ENCODE assay signal across 10 cellular contexts in genomic region chr6:117484052-117484646, GRCh38. TPM values are rescaled to one million over a fixed set of nuclear protein-coding genes. Genes with fewer than 3 reads are reported as not detected.
DNase-seq lines count a peak whose midpoint lies in the region; ATAC-seq, FAIRE-seq and TF ChIP-seq lines count a peak whose summit lies in the region.
"Had no signal": no experiment of that assay in that cellular context is flagged by ENCODE, and none has a peak within 500 bp of the region (broad histone marks: within the 10 kb centered on the region; RNA-seq: fewer than 3 reads in every experiment).

No MANE protein-coding gene starts in this region.

- H3K27me3 ChIP-seq in thoracic aorta (replicated peaks; ENCODE audit: insufficient read depth) = no peaks in the 10 kb centered on the region

- H3K27ac ChIP-seq in kidney (ENCODE audit: low read depth in 2 of 2, low read length in 2 of 2) = no peak overlapping the region
- H3K27ac ChIP-seq in thoracic aorta = peak overlapping the region; percentile 90 to 96

- peak overlapping the region in 1 of 2 donors; percentile 88 for H3K9ac ChIP-seq in kidney (ENCODE audit: low read length in 2 of 2)

- H3K9me3 ChIP-seq in kidney (ENCODE audit: control insufficient read depth in 1 of 2, low read length in 2 of 2) (no peaks in the 10 kb centered on the region), thoracic aorta (no peaks in the 10 kb centered on the region)

- peaks cover 0 to 10% of the 10 kb centered on the region in 2 donors for H3K4me1 ChIP-seq in kidney (ENCODE audit: control insufficient read depth in 1 of 2, insufficient read depth in 1 of 2, low read depth in 1 of 2, low read length in 2 of 2)
- peaks cover 13 to 19% of the 10 kb centered on the region in 2 donors for H3K4me1 ChIP-seq in thoracic aorta (ENCODE audit: control insufficient read depth in 1 of 2, low read depth in 2 of 2)

- no peaks in the 10 kb centered on the region for H3K9me3 Mint-ChIP-seq in activated CD4-positive, alpha-beta T cell treated with anti-CD3 and anti-CD28 coated beads, Interleukin-2, amount 10 ng/mL, durations not matched to agents 7 days and 5 days
- no peaks in the 10 kb centered on the region for H3K9me3 Mint-ChIP-seq in activated CD4-positive, alpha-beta T cell treated with anti-CD3 and anti-CD28 coated beads for 36 hours (ENCODE audit: low read depth)
- no peaks in the 10 kb centered on the region for H3K9me3 Mint-ChIP-seq in activated naive CD8-positive, alpha-beta T cell treated with anti-CD3 and anti-CD28 coated beads, Interleukin-2, amount 10 ng/mL, durations not matched to agents 7 days and 5 days
- H3K9me3 Mint-ChIP-seq: activated B cell treated with CpG ODN at 0.5 μM for 24 hours had no signal

- H3K27me3 Mint-ChIP-seq in activated CD4-positive, alpha-beta T cell treated with anti-CD3 and anti-CD28 coated beads, Interleukin-2, amount 10 ng/mL, durations not matched to agents 7 days and 5 days = peaks cover 41% of the 10 kb centered on the region
- H3K27me3 Mint-ChIP-seq in activated CD4-positive, alpha-beta T cell treated with anti-CD3 and anti-CD28 coated beads for 36 hours = peaks cover 49% of the 10 kb centered on the region
- peaks cover 32% of the 10 kb centered on the region for H3K27me3 Mint-ChIP-seq in activated naive CD8-positive, alpha-beta T cell treated with anti-CD3 and anti-CD28 coated beads, Interleukin-2, amount 10 ng/mL, durations not matched to agents 7 days and 5 days

- H3K36me3 ChIP-seq in kidney (ENCODE audit: control insufficient read depth in 1 of 2, insufficient read depth in 2 of 2, low read length in 2 of 2) = no peaks in the 10 kb centered on the region
- no peaks in the 10 kb centered on the region for H3K36me3 ChIP-seq in thoracic aorta
- H3K36me3 ChIP-seq: BLaER1 treated with 17β-estradiol and CSF1 and Interleukin-3, amounts not matched to agents 10 nM and 100 nM had no signal

- H3K4me3 Mint-ChIP-seq in activated CD4-positive, alpha-beta T cell treated with anti-CD3 and anti-CD28 coated beads, Interleukin-2, amount 10 ng/mL, durations not matched to agents 7 days and 5 days = peak overlapping the region; percentile 78
- H3K4me3 Mint-ChIP-seq in activated CD4-positive, alpha-beta T cell treated with anti-CD3 and anti-CD28 coated beads for 36 hours = no peak overlapping the region
- peak overlapping the region; percentile 91 for H3K4me3 Mint-ChIP-seq in activated naive CD8-positive, alpha-beta T cell treated with anti-CD3 and anti-CD28 coated beads, Interleukin-2, amount 10 ng/mL, durations not matched to agents 7 days and 5 days

- DNase-seq in activated CD4-positive, alpha-beta T cell treated with anti-CD3 and anti-CD28 coated beads, Interleukin-2, amount 10 ng/mL, durations not matched to agents 7 days and 5 days = no peak
- no peak for DNase-seq in activated CD4-positive, alpha-beta T cell treated with anti-CD3 and anti-CD28 coated beads for 36 hours
- no peak for DNase-seq in activated naive CD8-positive, alpha-beta T cell treated with anti-CD3 and anti-CD28 coated beads, Interleukin-2, amount 10 ng/mL, durations not matched to agents 7 days and 5 days
- DNase-seq in kidney (no peak), thoracic aorta (ENCODE audit: low spot score) (no peak), SW480 (ENCODE audit: low spot score) (no peak)
- DNase-seq: activated B cell treated with CpG ODN at 0.5 μM for 24 hours had no signal

- POLR2A ChIA-PET in activated CD4-positive, alpha-beta T cell treated with anti-CD3 and anti-CD28 coated beads, Interleukin-2, amount 10 ng/mL, durations not matched to agents 7 days and 5 days (lab: Charles Lee) = no interaction called here
- POLR2A ChIA-PET in activated CD4-positive, alpha-beta T cell treated with anti-CD3 and anti-CD28 coated beads for 36 hours (lab: Charles Lee) = no interaction called here
- POLR2A ChIA-PET in activated naive CD8-positive, alpha-beta T cell treated with anti-CD3 and anti-CD28 coated beads, Interleukin-2, amount 10 ng/mL, durations not matched to agents 7 days and 5 days (lab: Charles Lee) = interaction anchor here (1.5 to 3.3 kb wide), 2 partner anchors 12 to 65 kb away, joined by 4 to 32 read pairs; no protein-coding TSS in a partner anchor

- H3K4me3 ChIP-seq in kidney (ENCODE audit: low read length in 2 of 2) (peak overlapping the region; percentile 61 to 66), thoracic aorta (peak overlapping the region; percentile 99)

- no peak overlapping the region for H3K27ac Mint-ChIP-seq in activated CD4-positive, alpha-beta T cell treated with anti-CD3 and anti-CD28 coated beads, Interleukin-2, amount 10 ng/mL, durations not matched to agents 7 days and 5 days
- no peak overlapping the region for H3K27ac Mint-ChIP-seq in activated CD4-positive, alpha-beta T cell treated with anti-CD3 and anti-CD28 coated beads for 36 hours
- H3K27ac Mint-ChIP-seq in activated naive CD8-positive, alpha-beta T cell treated with anti-CD3 and anti-CD28 coated beads, Interleukin-2, amount 10 ng/mL, durations not matched to agents 7 days and 5 days = no peak overlapping the region
- H3K27ac Mint-ChIP-seq: activated B cell treated with CpG ODN at 0.5 μM for 24 hours had no signal

- no peak for FAIRE-seq in kidney (lab: Jason Lieb, UNC)

- H3K4me1 Mint-ChIP-seq in activated CD4-positive, alpha-beta T cell treated with anti-CD3 and anti-CD28 coated beads, Interleukin-2, amount 10 ng/mL, durations not matched to agents 7 days and 5 days = peaks cover 20% of the 10 kb centered on the region
- peaks cover 15% of the 10 kb centered on the region for H3K4me1 Mint-ChIP-seq in activated CD4-positive, alpha-beta T cell treated with anti-CD3 and anti-CD28 coated beads for 36 hours
- H3K4me1 Mint-ChIP-seq in activated naive CD8-positive, alpha-beta T cell treated with anti-CD3 and anti-CD28 coated beads, Interleukin-2, amount 10 ng/mL, durations not matched to agents 7 days and 5 days = peaks cover 17% of the 10 kb centered on the region

- no peak for TF ChIP-seq CTCF in kidney (IDR thresholded peaks at IDR 0.05; ENCODE audit: borderline replicate concordance, extremely low read depth, insufficient read depth)
- TF ChIP-seq CTCF in thoracic aorta (IDR thresholded peaks at IDR 0.05) = no peak

- intact Hi-C loops in activated CD4-positive, alpha-beta T cell treated with anti-CD3 and anti-CD28 coated beads for 36 hours (cut with DNase I, micrococcal nuclease) = loop anchor here in 1 of 2 experiments (10.0 kb wide), 1 partner anchor 799 kb away; the partner anchor contains the start of gene KPNA5
- intact Hi-C loops in kidney (cut with DNase I) = no loop called here

- ATAC-seq in activated CD4-positive, alpha-beta T cell treated with anti-CD3 and anti-CD28 coated beads for 36 hours = no peak
- ATAC-seq in activated naive CD8-positive, alpha-beta T cell treated with anti-CD3 and anti-CD28 coated beads, Interleukin-2, amount 10 ng/mL, durations not matched to agents 7 days and 5 days (ENCODE audit: low read depth) = no peak
- ATAC-seq in thoracic aorta (ENCODE audit: insufficient number of reproducible peaks, low FRiP score, low read depth) = no peak
- ATAC-seq in GM19463 (IDR thresholded peaks at IDR 0.05; ENCODE audit: unreplicated experiment) = no peak
- ATAC-seq in GM21381 (IDR thresholded peaks at IDR 0.05; ENCODE audit: unreplicated experiment) = no peak

- H3K36me3 Mint-ChIP-seq in activated CD4-positive, alpha-beta T cell treated with anti-CD3 and anti-CD28 coated beads, Interleukin-2, amount 10 ng/mL, durations not matched to agents 7 days and 5 days (ENCODE audit: low read depth) = no peaks in the 10 kb centered on the region
- H3K36me3 Mint-ChIP-seq in activated CD4-positive, alpha-beta T cell treated with anti-CD3 and anti-CD28 coated beads for 36 hours (ENCODE audit: low read depth) = no peaks in the 10 kb centered on the region
- peaks cover 2% of the 10 kb centered on the region for H3K36me3 Mint-ChIP-seq in activated naive CD8-positive, alpha-beta T cell treated with anti-CD3 and anti-CD28 coated beads, Interleukin-2, amount 10 ng/mL, durations not matched to agents 7 days and 5 days

- CTCF ChIA-PET in activated CD4-positive, alpha-beta T cell treated with anti-CD3 and anti-CD28 coated beads, Interleukin-2, amount 10 ng/mL, durations not matched to agents 7 days and 5 days (lab: Charles Lee) = interaction anchor here (1.2 to 2.2 kb wide), 5 partner anchors 10 to 74 kb away, joined by 3 to 5 read pairs (median 3); no protein-coding TSS in a partner anchor
- CTCF ChIA-PET in activated CD4-positive, alpha-beta T cell treated with anti-CD3 and anti-CD28 coated beads for 36 hours (lab: Charles Lee) = interaction anchor here (0.6 to 0.9 kb wide), 3 partner anchors 22 to 179 kb away, joined by 3 to 4 read pairs (median 3); no protein-coding TSS in a partner anchor

RNA-seq across cellular contexts. Expression of gene DCBLD1, which starts 1.7 kb away (rescaled TPM):
- 1 to 10 TPM; 3.7 to 5.1 TPM for total RNA-seq in activated CD4-positive, alpha-beta T cell treated with anti-CD3 and anti-CD28 coated beads, Interleukin-2, amount 10 ng/mL, durations not matched to agents 7 days and 5 days
- 1 to 10 TPM; 1.2 to 1.6 TPM for total RNA-seq in activated CD4-positive, alpha-beta T cell treated with anti-CD3 and anti-CD28 coated beads for 36 hours
- total RNA-seq in activated naive CD8-positive, alpha-beta T cell treated with anti-CD3 and anti-CD28 coated beads, Interleukin-2, amount 10 ng/mL, durations not matched to agents 7 days and 5 days = 1 to 10 TPM; 5.6 to 6.2 TPM
- total RNA-seq in kidney (9.6 TPM), thoracic aorta (10 to 100 TPM in 1 of 2 donors, 1 to 10 TPM in 1; 6.4 to 33.2 TPM)
- polyA plus RNA-seq in kidney (ENCODE audit: insufficient read depth, low read depth, low replicate concordance) = 4.1 TPM

RNA-seq across cellular contexts. Expression of gene ROS1, which starts 58.4 kb away (rescaled TPM):
- total RNA-seq in activated CD4-positive, alpha-beta T cell treated with anti-CD3 and anti-CD28 coated beads, Interleukin-2, amount 10 ng/mL, durations not matched to agents 7 days and 5 days = not detected
- not detected for total RNA-seq in activated CD4-positive, alpha-beta T cell treated with anti-CD3 and anti-CD28 coated beads for 36 hours
- not detected for total RNA-seq in activated naive CD8-positive, alpha-beta T cell treated with anti-CD3 and anti-CD28 coated beads, Interleukin-2, amount 10 ng/mL, durations not matched to agents 7 days and 5 days
- 0.19 TPM for total RNA-seq in kidney
- 0.04 TPM for polyA plus RNA-seq in kidney (ENCODE audit: insufficient read depth, low read depth, low replicate concordance)
- not detected for total RNA-seq in thoracic aorta
- total RNA-seq: activated B cell treated with CpG ODN at 0.5 μM for 24 hours had no signal

Comparison
In these comparisons a context has a peak if more than half of its experiments do, and no peak if none do; other contexts are left out.
1. H3K27ac ChIP-seq: peak in thoracic aorta (2 of 2); none in kidney (0 of 2).